ENCODE assay signal across 24 cellular contexts in the genomic region with DNA sequence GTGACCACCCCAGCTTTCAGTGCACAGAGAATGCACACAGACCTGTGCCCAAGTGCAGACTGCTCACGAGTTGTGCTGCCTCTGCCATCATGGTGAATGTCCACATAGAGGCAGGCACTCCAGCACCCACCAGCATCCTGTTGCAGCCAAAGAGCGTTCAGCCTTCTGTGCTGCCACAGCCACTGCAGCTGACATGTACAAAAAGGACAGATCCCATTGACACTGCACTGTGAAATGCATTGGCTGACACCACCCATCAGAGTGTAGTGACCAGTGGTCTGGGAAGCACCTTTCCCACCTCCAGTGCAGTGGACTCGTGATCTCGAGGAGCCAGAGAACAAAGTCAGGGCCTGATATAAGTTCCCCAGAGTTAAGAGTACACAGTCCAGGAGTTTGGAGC.
"Had no signal": no experiment of that assay in that cellular context is flagged by ENCODE, and none has a peak within 500 bp of the region (broad histone marks: within the 10 kb centered on the region; RNA-seq: fewer than 3 reads in every experiment).

No MANE protein-coding gene starts in this region.

- H3K27me3 Mint-ChIP-seq: dendritic cell treated with granulocyte-macrophage colony-stimulating factor and Interleukin-4, amounts not matched to agents 40 ng/mL and 50 ng/mL, for 4 days had no signal

- H3K27me3 ChIP-seq: colonic mucosa, dorsolateral prefrontal cortex, esophagus muscularis mucosa, esophagus squamous epithelium, foreskin keratinocyte, gastrocnemius medialis, gastroesophageal sphincter, heart left ventricle, heart right ventricle had no signal

- H3K36me3 ChIP-seq: colonic mucosa, esophagus muscularis mucosa, gastrocnemius medialis, gastroesophageal sphincter, heart left ventricle, heart right ventricle had no signal

- H3K27ac Mint-ChIP-seq: dendritic cell treated with granulocyte-macrophage colony-stimulating factor and Interleukin-4, amounts not matched to agents 40 ng/mL and 50 ng/mL, for 4 days; effector memory CD8-positive, alpha-beta T cell; endodermal cell had no signal

- DNase-seq: colonic mucosa; cortex of kidney; dermis blood vessel endothelial cell; dorsolateral prefrontal cortex; effector CD4-positive, alpha-beta T cell; effector CD8-positive, alpha-beta T cell; effector memory CD4-positive, alpha-beta T cell; effector memory CD8-positive, alpha-beta T cell; endodermal cell; erythroblast; esophagus squamous epithelium; foreskin fibroblast; foreskin keratinocyte; foreskin melanocyte; gastrocnemius medialis; glutamatergic neuron; head of caudate nucleus; heart left ventricle; heart right ventricle had no signal

- H3K4me1 Mint-ChIP-seq: endodermal cell had no signal

- H3K9me3 ChIP-seq: colonic mucosa had no signal

- H3K27ac ChIP-seq: colonic mucosa, coronary artery, dorsolateral prefrontal cortex, epithelial cell of prostate, esophagus muscularis mucosa, esophagus squamous epithelium, foreskin keratinocyte, gastrocnemius medialis, gastroesophageal sphincter, heart left ventricle, heart right ventricle had no signal

- H3K4me3 Mint-ChIP-seq: dendritic cell treated with granulocyte-macrophage colony-stimulating factor and Interleukin-4, amounts not matched to agents 40 ng/mL and 50 ng/mL, for 4 days; effector memory CD8-positive, alpha-beta T cell; endodermal cell had no signal

- H3K4me1 ChIP-seq: colonic mucosa, esophagus muscularis mucosa, esophagus squamous epithelium, foreskin keratinocyte, gastrocnemius medialis, gastroesophageal sphincter, heart left ventricle, heart right ventricle had no signal

- H3K4me3 ChIP-seq: colonic mucosa, coronary artery, dorsolateral prefrontal cortex, esophagus muscularis mucosa, esophagus squamous epithelium, gastrocnemius medialis, gastroesophageal sphincter, heart left ventricle, heart right ventricle had no signal
